10 cellular contexts compared by ENCODE assay signal in genomic region chr9:83824986-83825623, GRCh38. TPM values are rescaled to one million over a fixed set of nuclear protein-coding genes. Genes with fewer than 3 reads are reported as not detected.
A peak's percentile ranks its signal among the peaks of the same experiment; 100 is the strongest.
DNase-seq lines count a peak whose midpoint lies in the region; ATAC-seq, FAIRE-seq and TF ChIP-seq lines count a peak whose summit lies in the region.
"Not testable (repeated sequence)": the region's sequence is repeated elsewhere in the genome, so short reads cannot be mapped to it uniquely, and the experiment has no call there.
"Had no signal": no experiment of that assay in that cellular context is flagged by ENCODE, and none has a peak within 500 bp of the region (broad histone marks: within the 10 kb centered on the region; RNA-seq: fewer than 3 reads in every experiment).

No MANE protein-coding gene starts in this region.

- in situ Hi-C loops in mammary epithelial cell (cut with MboI; ENCODE audit: low sequenced_read_pairs in 2 of 2): not testable (repeated sequence)

- not testable (repeated sequence) for H3K4me1 ChIP-seq in A549; PC-3 (ENCODE audit: insufficient read depth, low read length); mammary epithelial cell (ENCODE audit: insufficient read depth, low read length)

- not testable (repeated sequence) for H3K27me3 Mint-ChIP-seq in HFFc6 (ENCODE audit: insufficient read depth)
- peaks cover 12% of the 10 kb centered on the region for H3K27me3 Mint-ChIP-seq in activated CD4-positive, alpha-beta T cell treated with anti-CD3 and anti-CD28 coated beads, Interleukin-2, amount 10 ng/mL, durations not matched to agents 24 days and 14 days

- intact Hi-C loops in PC-3 (cut with micrococcal nuclease); activated CD4-positive, alpha-beta T cell treated with anti-CD3 and anti-CD28 coated beads, Interleukin-2, amount 10 ng/mL, durations not matched to agents 24 days and 14 days (cut with micrococcal nuclease); mammary epithelial cell (cut with micrococcal nuclease): not testable (repeated sequence)

- not testable (repeated sequence) for H3K79me2 ChIP-seq in PC-3 (ENCODE audit: low read length); mammary epithelial cell (ENCODE audit: insufficient read depth, low read length)

- not testable (repeated sequence) for H3K27me3 ChIP-seq in PC-3 (ENCODE audit: low read length); mammary epithelial cell (ENCODE audit: insufficient read depth, low read length)

- H3K27ac ChIP-seq in A549; PC-3 (ENCODE audit: low read length); mammary epithelial cell (ENCODE audit: insufficient read depth, low read depth, low read length): not testable (repeated sequence)

- DNase-seq in A549 (ENCODE audit: low read depth in 1 of 2, low spot score in 1 of 2) (peak in 1 of 2 experiments; percentile 2), EH (ENCODE audit: low read depth) (peak; percentile 63), HFFc6 (peak; percentile 48), PC-3 (peak; percentile 53), mammary epithelial cell (peak; percentile 17), fibroblast of the aortic adventitia (ENCODE audit: low read depth) (peak; percentile 35)
- DNase-seq in activated CD4-positive, alpha-beta T cell treated with anti-CD3 and anti-CD28 coated beads, Interleukin-2, amount 10 ng/mL, durations not matched to agents 24 days and 14 days: peak; percentile 48
- not testable (repeated sequence) for DNase-seq in omental fat pad (ENCODE audit: low spot score)

- H3K27ac Mint-ChIP-seq in HFFc6: peak overlapping the region; percentile 77
- H3K27ac Mint-ChIP-seq in activated CD4-positive, alpha-beta T cell treated with anti-CD3 and anti-CD28 coated beads, Interleukin-2, amount 10 ng/mL, durations not matched to agents 24 days and 14 days: not testable (repeated sequence)

- TF ChIP-seq CTCF in A549 (IDR thresholded peaks at IDR 0.05); HFFc6 (IDR thresholded peaks at IDR 0.05); PC-3 (conservative IDR thresholded peaks at IDR 0.05; ENCODE audit: low read depth, low read length); mammary epithelial cell (conservative IDR thresholded peaks at IDR 0.05 in 1 of 2, IDR thresholded peaks at IDR 0.05 in 1 of 2; ENCODE audit: extremely low read depth in 1 of 2, insufficient read depth in 1 of 2, low read depth in 1 of 2, low read length in 2 of 2); fibroblast of the aortic adventitia (IDR thresholded peaks at IDR 0.05; ENCODE audit: insufficient read depth, low read length); omental fat pad (IDR thresholded peaks at IDR 0.05): not testable (repeated sequence)

- WGBS in A549 (ENCODE audit: missing lambda C conversion rate): 65% methylated on average over 3 of the region's 3 CpGs
- WGBS in mammary epithelial cell (ENCODE audit: low coverage, missing lambda C conversion rate): 87% methylated on average over 3 of the region's 3 CpGs

- TF ChIP-seq RAD21 in A549 (conservative IDR thresholded peaks at IDR 0.05 in 1 of 2, IDR thresholded peaks at IDR 0.05 in 1 of 2): not testable (repeated sequence)

- H3K9ac ChIP-seq in PC-3 (ENCODE audit: low read length); mammary epithelial cell (ENCODE audit: insufficient read depth, low read length): not testable (repeated sequence)

- H3K4me3 Mint-ChIP-seq in HFFc6: peak overlapping the region; percentile 81
- not testable (repeated sequence) for H3K4me3 Mint-ChIP-seq in activated CD4-positive, alpha-beta T cell treated with anti-CD3 and anti-CD28 coated beads, Interleukin-2, amount 10 ng/mL, durations not matched to agents 24 days and 14 days

- peak overlapping the region; percentile 64 for H2AFZ ChIP-seq in PC-3 (ENCODE audit: low read length)
- H2AFZ ChIP-seq in mammary epithelial cell (ENCODE audit: low read depth, low read length): not testable (repeated sequence)

- dilution Hi-C loops in mammary epithelial cell (cut with HindIII; ENCODE audit: low sequenced_read_pairs): not testable (repeated sequence)

- not testable (repeated sequence) for FAIRE-seq in A549 (lab: Jason Lieb, UNC)

- not testable (repeated sequence) for H3K9me3 ChIP-seq in A549; PC-3 (ENCODE audit: low read length); mammary epithelial cell (replicated peaks; ENCODE audit: insufficient read depth, low read length)

- POLR2A ChIA-PET in A549 (lab: Yijun Ruan, JAX): interaction anchor here (0.8 kb wide), 1 partner anchor 96 kb away, joined by 3 read pairs; the partner anchor contains the start of gene KIF27
- POLR2A ChIA-PET in PC-3 (lab: Charles Lee; ENCODE audit: unreplicated experiment): not testable (repeated sequence)

- not testable (repeated sequence) for H3K9me3 Mint-ChIP-seq in HFFc6; activated CD4-positive, alpha-beta T cell treated with anti-CD3 and anti-CD28 coated beads, Interleukin-2, amount 10 ng/mL, durations not matched to agents 24 days and 14 days

- H3K9me2 ChIP-seq in PC-3 (replicated peaks; ENCODE audit: low read length): not testable (repeated sequence)

- not testable (repeated sequence) for H3K4me3 ChIP-seq in A549; PC-3 (ENCODE audit: low read length); mammary epithelial cell (replicated peaks in 1 of 3; ENCODE audit: insufficient read depth in 1 of 3, low read depth in 2 of 3, low read length in 3 of 3); fibroblast of the aortic adventitia (ENCODE audit: low read depth, low read length)

- H4K20me1 ChIP-seq in PC-3 (ENCODE audit: low read length); mammary epithelial cell (ENCODE audit: insufficient read depth, low read length): not testable (repeated sequence)

- TF ChIP-seq EP300 in A549 (IDR thresholded peaks at IDR 0.05): not testable (repeated sequence)

- H3F3A ChIP-seq in PC-3 (ENCODE audit: low read length, unreplicated experiment): not testable (repeated sequence)

- H3K4me1 Mint-ChIP-seq in HFFc6 (ENCODE audit: low read depth): peaks cover 11% of the 10 kb centered on the region
- H3K4me1 Mint-ChIP-seq in activated CD4-positive, alpha-beta T cell treated with anti-CD3 and anti-CD28 coated beads, Interleukin-2, amount 10 ng/mL, durations not matched to agents 24 days and 14 days: not testable (repeated sequence)

- H3K4me2 ChIP-seq in A549; mammary epithelial cell (ENCODE audit: insufficient read depth, low read depth, low read length): not testable (repeated sequence)
- H3K4me2 ChIP-seq in PC-3 (ENCODE audit: low read length): peak overlapping the region; percentile 48

- BruUV-seq in PC-3 (replicated peaks; lab: Mats Ljungman, UMichigan); mammary epithelial cell (replicated peaks; lab: Mats Ljungman, UMichigan): not testable (repeated sequence)

- H3K36me3 Mint-ChIP-seq in HFFc6 (ENCODE audit: low read depth); activated CD4-positive, alpha-beta T cell treated with anti-CD3 and anti-CD28 coated beads, Interleukin-2, amount 10 ng/mL, durations not matched to agents 24 days and 14 days (ENCODE audit: low read depth): not testable (repeated sequence)

- not testable (repeated sequence) for H3K36me3 ChIP-seq in PC-3 (ENCODE audit: low read depth, low read length); mammary epithelial cell (ENCODE audit: insufficient read depth, low read length)

- ATAC-seq in A549: peak; percentile 70 to 71; a peak in 4 of 6 replicates
- peak; percentile 97 for ATAC-seq in PC-3
- peak; percentile 83 for ATAC-seq in omental fat pad (ENCODE audit: low FRiP score)

- CTCF ChIA-PET in A549 (lab: Yijun Ruan, JAX): interaction anchor here (1.7 kb wide), 1 partner anchor 436 kb away, joined by 4 read pairs; no protein-coding TSS in a partner anchor
- CTCF ChIA-PET in PC-3 (lab: Charles Lee); mammary epithelial cell (lab: Charles Lee; ENCODE audit: low non-redundant PET): not testable (repeated sequence)

- TF ChIP-seq POLR2A in A549 (IDR thresholded peaks at IDR 0.05; ENCODE audit: low read length): not testable (repeated sequence)

RNA-seq across cellular contexts. Expression of gene GKAP1, which starts 7.5 kb away (rescaled TPM):
- polyA plus RNA-seq in A549 (2011; rRNA removed) (9.6 and 16.1 TPM in 2 replicates), A549 (2017; fragmentation: RNase III; extraction: RNeasy Plus Mini Kit Qiagen cat#74134 plus additional on column Dnase treatment) (6.1 to 6.5 TPM (median 6.2 TPM) in 3 replicates), mammary epithelial cell (0.29 TPM)
- 1.5 and 2.0 TPM in 2 replicates for polyA plus RNA-seq in A549 (2012; cell fraction: cytosol; rRNA removed)
- 0.86 and 1.3 TPM in 2 replicates for polyA plus RNA-seq in A549 (2012; cell fraction: nucleus; rRNA removed)
- 1.9 and 2.6 TPM in 2 replicates for polyA minus RNA-seq in A549 (2011; rRNA and poly(A)+ RNA removed)
- total RNA-seq in HFFc6 (2021; fragmentation: NEBNext Ultra II Directional; extraction: Animal tissue kit (Norgen Biotek cat#: 25700)): 1 to 10 TPM in 4 of 6 experiments, under 1 TPM in 2; 0.74 to 1.3 (median 1.1) TPM
- total RNA-seq in PC-3 (2014; rRNA removed) (1.5 and 2.6 TPM in 2 replicates), mammary epithelial cell (under 1 TPM; 0.50 to 0.66 TPM), fibroblast of the aortic adventitia (ENCODE audit: low replicate concordance) (1.4 and 2.2 TPM in 2 replicates), omental fat pad (10 to 100 TPM in 2 of 4 donors, 1 to 10 TPM in 2; 5.0 to 18.9 (median 10.2) TPM)
- 2.3 and 2.8 TPM in 2 replicates for total RNA-seq in activated CD4-positive, alpha-beta T cell treated with anti-CD3 and anti-CD28 coated beads, Interleukin-2, amount 10 ng/mL, durations not matched to agents 24 days and 14 days
- polyA minus RNA-seq in mammary epithelial cell: not detected
- total RNA-seq: ascending aorta, smooth muscle cell had no signal
- polyA plus RNA-seq: smooth muscle cell had no signal
